30 cellular contexts compared by ENCODE assay signal in the genomic region with DNA sequence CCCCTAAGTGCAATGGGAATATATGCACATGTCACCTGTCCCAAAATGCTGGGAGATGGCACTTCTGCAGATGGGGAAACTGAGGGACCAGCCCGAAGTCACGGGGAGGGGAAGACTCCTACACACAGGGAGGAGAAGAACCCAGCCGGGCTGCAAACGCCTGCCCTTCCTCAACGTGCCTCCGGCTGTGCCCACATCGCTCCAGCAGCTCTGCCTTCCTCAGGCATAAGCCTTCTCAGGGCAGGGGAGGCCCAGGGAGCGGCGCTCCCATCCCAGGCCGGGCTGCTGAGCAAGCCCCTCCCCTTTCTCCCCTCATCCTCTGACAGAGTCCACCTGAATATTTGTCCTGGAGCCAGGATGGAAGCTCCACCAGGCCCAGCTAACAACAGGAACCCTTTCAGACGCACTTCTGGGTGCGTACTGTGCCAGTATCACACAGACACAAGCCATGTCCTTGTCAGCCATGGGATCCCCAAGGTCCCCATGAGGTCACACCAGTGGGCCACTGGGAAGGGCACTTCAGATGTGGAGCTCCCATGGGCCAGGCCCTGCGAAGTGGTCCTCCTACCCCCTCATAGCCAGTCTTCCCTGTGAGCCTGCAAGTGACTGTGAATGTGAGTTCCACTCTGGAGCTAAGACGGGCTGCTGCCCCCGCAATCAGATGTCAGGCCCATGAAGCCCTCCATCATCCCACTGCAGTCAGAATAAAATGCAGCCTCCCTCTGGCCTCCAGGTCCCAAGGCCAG. TPM values are rescaled to one million over a fixed set of nuclear protein-coding genes. Genes with fewer than 3 reads are reported as not detected.
DNase-seq lines count a peak whose midpoint lies in the region; ATAC-seq and TF ChIP-seq lines count a peak whose summit lies in the region.
"Had no signal": no experiment of that assay in that cellular context is flagged by ENCODE, and none has a peak within 500 bp of the region (broad histone marks: within the 10 kb centered on the region; RNA-seq: fewer than 3 reads in every experiment).

No MANE protein-coding gene starts in this region.

- H3K4me2 ChIP-seq in mammary epithelial cell (ENCODE audit: insufficient read depth, low read depth, low read length): no peak overlapping the region
- H3K4me2 ChIP-seq: A549 had no signal

- BruUV-seq in mammary epithelial cell (replicated peaks; lab: Mats Ljungman, UMichigan): no TSS peak
- no TSS peak for BruUV-seq in MCF 10A (replicated peaks; lab: Mats Ljungman, UMichigan)

- peaks cover 2% of the 10 kb centered on the region for H4K20me1 ChIP-seq in mammary epithelial cell (ENCODE audit: insufficient read depth, low read length)

- 93% methylated on average over 8 of the region's 15 CpGs for WGBS in mammary epithelial cell (ENCODE audit: low coverage, missing lambda C conversion rate)
- 72% methylated on average over 15 of the region's 15 CpGs for WGBS in right cardiac atrium

- peaks cover 18% of the 10 kb centered on the region for H3K4me1 ChIP-seq in mammary epithelial cell (ENCODE audit: insufficient read depth, low read length)
- H3K4me1 ChIP-seq in right cardiac atrium (ENCODE audit: control insufficient read depth, insufficient read depth, low read length): peaks cover under 1% of the 10 kb centered on the region
- H3K4me1 ChIP-seq: foreskin keratinocyte, HAP-1, parathyroid adenoma had no signal

- DNase-seq in mammary epithelial cell (no peak), MCF 10A (ENCODE audit: unreplicated experiment) (no peak), right cardiac atrium (peak in 2 of 3 donors; percentile 64 to 67), neural crest cell (ENCODE audit: low read depth, low spot score) (no peak), anterior cingulate cortex (lab: John Stamatoyannopoulos, UW) (no peak), NCI-H510A treated with DMSO at 0.1 percent for 48 hours (lab: John Stamatoyannopoulos, UW) (no peak), KG1 (lab: John Stamatoyannopoulos, UW) (no peak)
- DNase-seq: activated CD4-positive, alpha-beta T cell treated with anti-CD3 and anti-CD28 coated beads, Interleukin-2, amount 50 U/mL, for 4 hours; activated CD4-positive, CD25-positive, alpha-beta regulatory T cell; foreskin keratinocyte; NCI-H1105 treated with DMSO at 0.1 percent for 48 hours; NCI-H2029; stimulated activated CD4-positive, alpha-beta T cell treated with anti-CD3 and anti-CD28 coated beads, Interleukin-4, amount 100 ng/mL, for 4 hours; stimulated activated naive B cell treated with anti-CD40 and anti-IgM and Interleukin-4, amounts not matched to agents 10 μg/mL and 1 μg/mL and 100 μg/mL, for 72 hours; SW 1271; testis had no signal

- H3K4me3 ChIP-seq in mammary epithelial cell (replicated peaks in 1 of 3; ENCODE audit: insufficient read depth in 1 of 3, low read depth in 2 of 3, low read length in 3 of 3) (no peak overlapping the region), right cardiac atrium (ENCODE audit: low read length) (no peak overlapping the region)
- H3K4me3 ChIP-seq: A549, esophagus muscularis mucosa, HAP-1, testis, vagina had no signal

- H2AFZ ChIP-seq in mammary epithelial cell (ENCODE audit: low read depth, low read length): peak overlapping the region; percentile 72
- H2AFZ ChIP-seq: parathyroid adenoma had no signal

- ATAC-seq in right cardiac atrium (peak in 1 of 2 donors; percentile 1), GM18868 (IDR thresholded peaks at IDR 0.05; ENCODE audit: unreplicated experiment) (no peak)
- ATAC-seq: A549; foreskin keratinocyte; left colon; natural killer cell treated with Interleukin-12 subunit alpha and Interleukin-12 subunit beta and Interleukin-15 and Interleukin-18, amount 100 ng/mL, for 72 hours; Panc1; sciatic nerve; stimulated activated naive B cell treated with anti-CD40 and anti-IgM and Interleukin-4, amounts not matched to agents 10 μg/mL and 1 μg/mL and 100 μg/mL, for 72 hours had no signal

- H3K79me2 ChIP-seq in mammary epithelial cell (ENCODE audit: insufficient read depth, low read length): peaks cover 23% of the 10 kb centered on the region

- no peaks in the 10 kb centered on the region for H3K9me3 Mint-ChIP-seq in MCF 10A (ENCODE audit: unreplicated experiment)
- peaks cover 2% of the 10 kb centered on the region for H3K9me3 Mint-ChIP-seq in neural crest cell
- H3K9me3 Mint-ChIP-seq: activated naive CD4-positive, alpha-beta T cell treated with anti-CD3 and anti-CD28 coated beads, Interleukin-2, amount 50 U/mL, for 24 hours; activated T-helper 1 cell treated with anti-CD3 and anti-CD28 coated beads, Interleukin-12 subunit alpha, Interleukin-12 subunit beta, Interleukin-2, Interleukin-4 antibody, amounts not matched to agents 30 ng/mL and 10 ng/mL and 1 ng/mL, durations not matched to agents 14 hours and 24 hours and 36 hours; dendritic cell treated with granulocyte-macrophage colony-stimulating factor and Interleukin-4, amounts not matched to agents 40 ng/mL and 50 ng/mL, for 4 days; natural killer cell treated with Interleukin-12 subunit alpha and Interleukin-12 subunit beta and Interleukin-15 and Interleukin-18, amount 100 ng/mL, for 72 hours; stimulated activated naive B cell treated with anti-CD40 and anti-IgM and Interleukin-4, amounts not matched to agents 10 μg/mL and 1 μg/mL and 100 μg/mL, for 72 hours had no signal

- CTCF ChIA-PET in mammary epithelial cell (lab: Charles Lee; ENCODE audit: low non-redundant PET) (no interaction called here), MCF 10A (lab: Yijun Ruan, JAX) (interaction anchor here (0.6 to 1.4 kb wide), 2 partner anchors 46 to 156 kb away, joined by 4 read pairs; no protein-coding TSS in a partner anchor)

- H3K36me3 ChIP-seq in mammary epithelial cell (ENCODE audit: insufficient read depth, low read length): no peaks in the 10 kb centered on the region
- H3K36me3 ChIP-seq: esophagus muscularis mucosa, HAP-1, vagina had no signal

- in situ Hi-C loops in mammary epithelial cell (cut with MboI; ENCODE audit: low sequenced_read_pairs in 2 of 2): no loop called here

- no peak overlapping the region for H3K27ac Mint-ChIP-seq in MCF 10A (ENCODE audit: low read depth, unreplicated experiment)
- no peak overlapping the region for H3K27ac Mint-ChIP-seq in neural crest cell (ENCODE audit: unreplicated experiment)
- H3K27ac Mint-ChIP-seq: activated naive CD4-positive, alpha-beta T cell treated with anti-CD3 and anti-CD28 coated beads, Interleukin-2, amount 50 U/mL, for 24 hours; activated T-helper 1 cell treated with anti-CD3 and anti-CD28 coated beads, Interleukin-12 subunit alpha, Interleukin-12 subunit beta, Interleukin-2, Interleukin-4 antibody, amounts not matched to agents 30 ng/mL and 10 ng/mL and 1 ng/mL, durations not matched to agents 14 hours and 24 hours and 36 hours; B cell; dendritic cell treated with granulocyte-macrophage colony-stimulating factor and Interleukin-4, amounts not matched to agents 40 ng/mL and 50 ng/mL, for 4 days; natural killer cell treated with Interleukin-12 subunit alpha and Interleukin-12 subunit beta and Interleukin-15 and Interleukin-18, amount 100 ng/mL, for 72 hours; stimulated activated naive B cell treated with anti-CD40 and anti-IgM and Interleukin-4, amounts not matched to agents 10 μg/mL and 1 μg/mL and 100 μg/mL, for 72 hours had no signal

- intact Hi-C loops in mammary epithelial cell (cut with micrococcal nuclease) (no loop called here), MCF 10A (cut with micrococcal nuclease) (no loop called here), right cardiac atrium (cut with DNase I) (loop anchor here in 3 of 4 donors (1.0 to 10.0 kb wide), 3 partner anchors 57 to 69 kb away; no protein-coding TSS in a partner anchor)

- H3K4me3 Mint-ChIP-seq in MCF 10A (ENCODE audit: unreplicated experiment) (no peak overlapping the region), neural crest cell (peak overlapping the region; percentile 64)
- H3K4me3 Mint-ChIP-seq: activated T-helper 1 cell treated with anti-CD3 and anti-CD28 coated beads, Interleukin-12 subunit alpha, Interleukin-12 subunit beta, Interleukin-2, Interleukin-4 antibody, amounts not matched to agents 30 ng/mL and 10 ng/mL and 1 ng/mL, durations not matched to agents 14 hours and 24 hours and 36 hours; dendritic cell treated with granulocyte-macrophage colony-stimulating factor and Interleukin-4, amounts not matched to agents 40 ng/mL and 50 ng/mL, for 4 days; natural killer cell treated with Interleukin-12 subunit alpha and Interleukin-12 subunit beta and Interleukin-15 and Interleukin-18, amount 100 ng/mL, for 72 hours; stimulated activated naive B cell treated with anti-CD40 and anti-IgM and Interleukin-4, amounts not matched to agents 10 μg/mL and 1 μg/mL and 100 μg/mL, for 72 hours had no signal

- H3K9ac ChIP-seq in mammary epithelial cell (ENCODE audit: insufficient read depth, low read length): no peak overlapping the region
- H3K9ac ChIP-seq: parathyroid adenoma had no signal

- H3K4me1 Mint-ChIP-seq in MCF 10A (ENCODE audit: insufficient read depth, unreplicated experiment) (peaks cover 10% of the 10 kb centered on the region), neural crest cell (peaks cover 11% of the 10 kb centered on the region)

- H3K36me3 Mint-ChIP-seq in MCF 10A (ENCODE audit: insufficient read depth, unreplicated experiment): no peaks in the 10 kb centered on the region
- no peaks in the 10 kb centered on the region for H3K36me3 Mint-ChIP-seq in neural crest cell (ENCODE audit: low read depth)
- H3K36me3 Mint-ChIP-seq: activated naive CD4-positive, alpha-beta T cell treated with anti-CD3 and anti-CD28 coated beads, Interleukin-2, amount 50 U/mL, for 24 hours; natural killer cell treated with Interleukin-12 subunit alpha and Interleukin-12 subunit beta and Interleukin-15 and Interleukin-18, amount 100 ng/mL, for 72 hours had no signal

- dilution Hi-C loops in mammary epithelial cell (cut with HindIII; ENCODE audit: low sequenced_read_pairs): no loop called here

- H3K27me3 Mint-ChIP-seq in MCF 10A (ENCODE audit: insufficient read depth, unreplicated experiment) (no peaks in the 10 kb centered on the region), neural crest cell (ENCODE audit: low read depth) (peaks cover 2% of the 10 kb centered on the region)
- H3K27me3 Mint-ChIP-seq: activated naive CD4-positive, alpha-beta T cell treated with anti-CD3 and anti-CD28 coated beads, Interleukin-2, amount 50 U/mL, for 24 hours; B cell; natural killer cell treated with Interleukin-12 subunit alpha and Interleukin-12 subunit beta and Interleukin-15 and Interleukin-18, amount 100 ng/mL, for 72 hours; stimulated activated naive B cell treated with anti-CD40 and anti-IgM and Interleukin-4, amounts not matched to agents 10 μg/mL and 1 μg/mL and 100 μg/mL, for 72 hours had no signal

- no peaks in the 10 kb centered on the region for H3K27me3 ChIP-seq in mammary epithelial cell (ENCODE audit: insufficient read depth, low read length)
- no peaks in the 10 kb centered on the region for H3K27me3 ChIP-seq in right cardiac atrium (ENCODE audit: control insufficient read depth, insufficient read depth)
- H3K27me3 ChIP-seq: esophagus muscularis mucosa, foreskin keratinocyte, testis, vagina had no signal

- no peak overlapping the region for H3K27ac ChIP-seq in mammary epithelial cell (ENCODE audit: insufficient read depth, low read depth, low read length)
- H3K27ac ChIP-seq in right cardiac atrium (ENCODE audit: low read length): peak overlapping the region; percentile 91
- H3K27ac ChIP-seq: A549, esophagus muscularis mucosa, foreskin keratinocyte, parathyroid adenoma, testis, vagina had no signal

- no peak for TF ChIP-seq CTCF in mammary epithelial cell (conservative IDR thresholded peaks at IDR 0.05 in 1 of 2, IDR thresholded peaks at IDR 0.05 in 1 of 2; ENCODE audit: extremely low read depth in 1 of 2, insufficient read depth in 1 of 2, low read depth in 1 of 2, low read length in 2 of 2)
- TF ChIP-seq CTCF in MCF 10A (IDR thresholded peaks at IDR 0.05; ENCODE audit: unreplicated experiment): no peak
- TF ChIP-seq CTCF in neural crest cell (conservative IDR thresholded peaks at IDR 0.05): no peak

- H3K9me3 ChIP-seq in mammary epithelial cell (replicated peaks; ENCODE audit: insufficient read depth, low read length) (no peaks in the 10 kb centered on the region), right cardiac atrium (ENCODE audit: control insufficient read depth, low read length) (no peaks in the 10 kb centered on the region)
- H3K9me3 ChIP-seq: A549, esophagus muscularis mucosa, HAP-1, testis, vagina had no signal

- POLR2A ChIA-PET in MCF 10A (lab: Yijun Ruan, JAX): no interaction called here

RNA-seq across cellular contexts. Expression of a gene that starts 2.5 kb away (rescaled TPM):
- total RNA-seq in mammary epithelial cell: 100 to 1,000 TPM; 184 to 302 TPM
- polyA plus RNA-seq in mammary epithelial cell: 301 TPM
- polyA minus RNA-seq in mammary epithelial cell: 426 TPM
- 183 and 187 TPM in 2 replicates for total RNA-seq in MCF 10A (2022)
- 100 to 1,000 TPM; 677 to 920 (median 748) TPM for total RNA-seq in right cardiac atrium
- 869 TPM for polyA plus RNA-seq in right cardiac atrium
- total RNA-seq in neural crest cell: 211 and 225 TPM in 2 replicates

RNA-seq across cellular contexts. Expression of a gene that starts 25.9 kb away (rescaled TPM):
- total RNA-seq in mammary epithelial cell (10 to 100 TPM; 38.3 to 49.9 TPM), MCF 10A (2022) (69.9 and 70.3 TPM in 2 replicates), right cardiac atrium (10 to 100 TPM; 30.5 to 50.4 (median 37.1) TPM), neural crest cell (48.8 and 60.1 TPM in 2 replicates)
- polyA plus RNA-seq in mammary epithelial cell (23.4 TPM), right cardiac atrium (31.8 TPM)
- polyA minus RNA-seq in mammary epithelial cell: 5.9 TPM

Comparison
In these comparisons a context has a peak if more than half of its experiments do, and no peak if none do; other contexts are left out.
1. DNase-seq: peak in right cardiac atrium (2 of 3); none in mammary epithelial cell (single experiment), MCF 10A (single experiment), neural crest cell (single experiment), anterior cingulate cortex (0 of 58), NCI-H510A treated with DMSO at 0.1 percent for 48 hours (single experiment) and KG1 (single experiment).
2. intact Hi-C loops: an anchor here in right cardiac atrium (1.0 to 10.0 kb wide); none called in mammary epithelial cell and MCF 10A.